ENCODE assay signal across 16 cellular contexts in genomic region chr1:100268202-100268601, GRCh38. TPM values are rescaled to one million over a fixed set of nuclear protein-coding genes. Genes with fewer than 3 reads are reported as not detected.
DNase-seq lines count a peak whose midpoint lies in the region; ATAC-seq and TF ChIP-seq lines count a peak whose summit lies in the region.
"Had no signal": no experiment of that assay in that cellular context is flagged by ENCODE, and none has a peak within 500 bp of the region (broad histone marks: within the 10 kb centered on the region; RNA-seq: fewer than 3 reads in every experiment).

No MANE protein-coding gene starts in this region.

- H3K4me3 ChIP-seq in left ventricle myocardium inferior (peak overlapping the region; percentile 96), heart left ventricle (no peak overlapping the region), NB4 (ENCODE audit: low read depth, low read length) (peak overlapping the region; percentile 86), rectal smooth muscle tissue (ENCODE audit: low read length) (peak overlapping the region; percentile 3)
- H3K4me3 ChIP-seq: adrenal gland, cardiac muscle cell, suprapubic skin had no signal

- no peaks in the 10 kb centered on the region for H3K27me3 Mint-ChIP-seq in effector memory CD8-positive, alpha-beta T cell

- H3K27ac Mint-ChIP-seq in effector memory CD8-positive, alpha-beta T cell, result peak overlapping the region; percentile 26 to 46

- ATAC-seq in heart left ventricle (no peak), HG03108 (IDR thresholded peaks at IDR 0.05; ENCODE audit: unreplicated experiment) (no peak)
- ATAC-seq in effector memory CD8-positive, alpha-beta T cell (replicated peaks), result no peak
- ATAC-seq: left lung had no signal

- TF ChIP-seq POLR2A in heart left ventricle (IDR thresholded peaks at IDR 0.05), result no peak
- TF ChIP-seq POLR2A in NB4 (IDR thresholded peaks at IDR 0.05; ENCODE audit: extremely low read depth, insufficient read length), result no peak

- peaks cover 71% of the 10 kb centered on the region for H3K4me1 ChIP-seq in left ventricle myocardium inferior
- peaks cover 0 to 44% (median 23%) of the 10 kb centered on the region in 12 donors for H3K4me1 ChIP-seq in heart left ventricle
- H3K4me1 ChIP-seq in rectal smooth muscle tissue (ENCODE audit: control insufficient read depth, insufficient read depth, low read length), result peaks cover 11% of the 10 kb centered on the region

- WGBS in heart left ventricle, 4 donors, result 95 to 99% (median 97%) methylated on average over 4 of the region's 4 CpGs

- peak overlapping the region; percentile 97 to 100 for H3K4me3 Mint-ChIP-seq in effector memory CD8-positive, alpha-beta T cell

- peaks cover 63% of the 10 kb centered on the region for H3K36me3 Mint-ChIP-seq in effector memory CD8-positive, alpha-beta T cell (ENCODE audit: insufficient read depth)

- H3K9me3 Mint-ChIP-seq in effector memory CD8-positive, alpha-beta T cell, result no peaks in the 10 kb centered on the region

- no peak overlapping the region for H3K9ac ChIP-seq in rectal smooth muscle tissue (ENCODE audit: low read length)

- H3K9me3 ChIP-seq in left ventricle myocardium inferior (replicated peaks), result no peaks in the 10 kb centered on the region
- H3K9me3 ChIP-seq in heart left ventricle, result peaks cover 0 to 4% (median 0%) of the 10 kb centered on the region in 12 donors
- H3K9me3 ChIP-seq: adrenal gland, left lung, suprapubic skin had no signal

- intact Hi-C loops in left ventricle myocardium inferior (cut with micrococcal nuclease) (no loop called here), heart left ventricle (cut with DNase I) (loop anchor here in 7 of 10 donors (5.0 to 10.0 kb wide), 7 partner anchors 84 to 461 kb away; partner anchors contain the start of genes CDC14A (in 6 of the 7), SASS6 (in 1 of the 7) and TRMT13 (in 1 of the 7))

- H3K27me3 ChIP-seq in left ventricle myocardium inferior (ENCODE audit: low read depth), result no peaks in the 10 kb centered on the region
- no peaks in the 10 kb centered on the region for H3K27me3 ChIP-seq in heart left ventricle
- H3K27me3 ChIP-seq in rectal smooth muscle tissue (ENCODE audit: control insufficient read depth, insufficient read depth, low read length), result no peaks in the 10 kb centered on the region
- H3K27me3 ChIP-seq: adrenal gland, cardiac muscle cell, left lung, suprapubic skin had no signal

- TF ChIP-seq CTCF in left ventricle myocardium inferior (IDR thresholded peaks at IDR 0.05; ENCODE audit: borderline replicate concordance) (no peak), heart left ventricle (IDR thresholded peaks at IDR 0.05) (no peak), NB4 (IDR thresholded peaks at IDR 0.05; ENCODE audit: low read depth, low read length) (no peak)

- H3K36me3 ChIP-seq in left ventricle myocardium inferior (peaks cover 68% of the 10 kb centered on the region), heart left ventricle (peaks cover 3 to 60% (median 55%) of the 10 kb centered on the region in 9 donors), rectal smooth muscle tissue (ENCODE audit: control insufficient read depth, insufficient read depth, low read length) (peaks cover 19% of the 10 kb centered on the region)

- peaks cover 39 to 52% of the 10 kb centered on the region in 2 donors for H3K4me1 Mint-ChIP-seq in effector memory CD8-positive, alpha-beta T cell (ENCODE audit: low read depth in 2 of 2)

- H3K27ac ChIP-seq in left ventricle myocardium inferior (replicated peaks) (no peak overlapping the region), heart left ventricle (no peak overlapping the region), rectal smooth muscle tissue (ENCODE audit: low read depth, low read length) (no peak overlapping the region)
- H3K27ac ChIP-seq: adrenal gland, cardiac muscle cell, left lung, suprapubic skin had no signal

- no peak for DNase-seq in left ventricle myocardium inferior
- DNase-seq in heart left ventricle, result no peak
- no peak for DNase-seq in NB4 (ENCODE audit: low read depth)
- no peak for DNase-seq in effector memory CD8-positive, alpha-beta T cell
- DNase-seq in Kasumi-1 (lab: John Stamatoyannopoulos, UW), result no peak
- DNase-seq in superior temporal gyrus (ENCODE audit: extremely low spot score), result no peak
- DNase-seq: adrenal gland; KG1; left lung; NCI-H1092 treated with DMSO at 0.1 percent for 48 hours; NCI-H510A treated with DMSO at 0.1 percent for 48 hours; stimulated activated CD4-positive, alpha-beta T cell treated with anti-CD3 and anti-CD28 coated beads, Interleukin-4, amount 100 ng/mL, for 1 hour had no signal

RNA-seq across cellular contexts. Expression of gene RTCA, which starts 2.2 kb away (rescaled TPM):
- total RNA-seq in left ventricle myocardium inferior (41.3 TPM), heart left ventricle (10 to 100 TPM; 31.4 to 54.6 (median 36.3) TPM)
- polyA plus RNA-seq in heart left ventricle, result 10 to 100 TPM; 21.3 to 40.0 TPM

RNA-seq across cellular contexts. Expression of gene DBT, which starts 18.6 kb away (rescaled TPM):
- total RNA-seq in left ventricle myocardium inferior (38.8 TPM), heart left ventricle (10 to 100 TPM; 15.6 to 45.3 (median 29.8) TPM)
- polyA plus RNA-seq in heart left ventricle, result 10 to 100 TPM in 1 of 2 donors, 1 to 10 TPM in 1; 6.8 to 17.6 TPM

Comparison
In these comparisons a context has a peak if more than half of its experiments do, and no peak if none do; other contexts are left out.
1. H3K4me3 ChIP-seq: peak in left ventricle myocardium inferior (single experiment), NB4 (single experiment) and rectal smooth muscle tissue (single experiment); none in heart left ventricle (0 of 12).